In the genomic region with DNA sequence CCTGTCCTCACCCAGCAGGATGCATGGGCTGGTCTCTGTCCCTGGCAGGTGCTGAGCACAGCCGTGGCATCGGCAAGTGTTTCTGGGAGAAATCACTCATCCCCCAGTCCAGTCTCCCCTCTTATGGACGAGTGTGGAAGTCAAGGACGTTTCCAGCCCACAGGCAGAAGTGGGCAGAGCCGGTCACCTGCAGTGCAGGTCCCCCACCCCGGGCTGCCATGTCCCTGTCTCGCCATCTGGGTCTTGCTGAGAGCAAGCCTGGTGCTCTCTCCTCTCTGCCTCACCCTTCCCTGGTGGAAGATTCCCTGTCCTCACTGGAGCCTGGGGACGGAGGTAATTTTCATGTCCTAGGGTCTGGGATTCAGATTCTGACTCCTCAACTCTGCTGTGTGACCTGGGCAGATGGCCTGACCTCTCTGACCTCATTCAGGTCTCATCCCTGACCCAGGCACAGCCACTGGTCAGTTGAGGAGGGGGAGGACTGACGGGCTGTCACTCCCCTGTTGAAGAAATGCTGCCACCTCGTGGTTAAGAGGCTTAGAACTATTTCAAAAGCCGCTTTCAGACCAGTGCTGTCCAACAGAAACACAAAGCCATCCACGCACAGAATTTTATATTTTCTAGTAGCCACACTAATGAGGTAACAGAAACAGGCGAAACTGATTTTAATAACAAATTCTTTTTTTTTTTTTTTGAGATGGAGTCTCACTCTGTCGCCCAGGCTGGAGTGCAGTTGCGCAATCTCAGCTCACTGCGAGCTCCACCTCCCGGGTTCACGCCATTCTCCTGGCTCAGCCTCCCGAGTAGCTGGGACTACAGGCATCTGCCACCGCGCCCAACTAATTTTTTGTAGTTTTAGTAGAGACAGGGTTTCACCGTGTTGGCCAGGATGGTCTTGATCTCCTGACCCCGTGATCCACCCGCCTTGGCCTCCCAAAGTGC, we compare ENCODE assay signal across 1 cellular context.
TF ChIP-seq lines count a peak whose summit lies in the region.

No MANE protein-coding gene starts in this region.

TF ChIP-seq in K562, 482 proteins besides CTCF, POLR2A, EP300 and RAD21 (continued from another document and continues in another):
- TF ChIP-seq ZNF407 (IDR thresholded peaks at IDR 0.05; ENCODE audit: low read depth): no peak
- TF ChIP-seq, protein P1, sequence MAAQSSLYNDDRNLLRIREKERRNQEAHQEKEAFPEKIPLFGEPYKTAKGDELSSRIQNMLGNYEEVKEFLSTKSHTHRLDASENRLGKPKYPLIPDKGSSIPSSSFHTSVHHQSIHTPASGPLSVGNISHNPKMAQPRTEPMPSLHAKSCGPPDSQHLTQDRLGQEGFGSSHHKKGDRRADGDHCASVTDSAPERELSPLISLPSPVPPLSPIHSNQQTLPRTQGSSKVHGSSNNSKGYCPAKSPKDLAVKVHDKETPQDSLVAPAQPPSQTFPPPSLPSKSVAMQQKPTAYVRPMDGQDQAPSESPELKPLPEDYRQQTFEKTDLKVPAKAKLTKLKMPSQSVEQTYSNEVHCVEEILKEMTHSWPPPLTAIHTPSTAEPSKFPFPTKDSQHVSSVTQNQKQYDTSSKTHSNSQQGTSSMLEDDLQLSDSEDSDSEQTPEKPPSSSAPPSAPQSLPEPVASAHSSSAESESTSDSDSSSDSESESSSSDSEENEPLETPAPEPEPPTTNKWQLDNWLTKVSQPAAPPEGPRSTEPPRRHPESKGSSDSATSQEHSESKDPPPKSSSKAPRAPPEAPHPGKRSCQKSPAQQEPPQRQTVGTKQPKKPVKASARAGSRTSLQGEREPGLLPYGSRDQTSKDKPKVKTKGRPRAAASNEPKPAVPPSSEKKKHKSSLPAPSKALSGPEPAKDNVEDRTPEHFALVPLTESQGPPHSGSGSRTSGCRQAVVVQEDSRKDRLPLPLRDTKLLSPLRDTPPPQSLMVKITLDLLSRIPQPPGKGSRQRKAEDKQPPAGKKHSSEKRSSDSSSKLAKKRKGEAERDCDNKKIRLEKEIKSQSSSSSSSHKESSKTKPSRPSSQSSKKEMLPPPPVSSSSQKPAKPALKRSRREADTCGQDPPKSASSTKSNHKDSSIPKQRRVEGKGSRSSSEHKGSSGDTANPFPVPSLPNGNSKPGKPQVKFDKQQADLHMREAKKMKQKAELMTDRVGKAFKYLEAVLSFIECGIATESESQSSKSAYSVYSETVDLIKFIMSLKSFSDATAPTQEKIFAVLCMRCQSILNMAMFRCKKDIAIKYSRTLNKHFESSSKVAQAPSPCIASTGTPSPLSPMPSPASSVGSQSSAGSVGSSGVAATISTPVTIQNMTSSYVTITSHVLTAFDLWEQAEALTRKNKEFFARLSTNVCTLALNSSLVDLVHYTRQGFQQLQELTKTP (IDR thresholded peaks at IDR 0.05; ENCODE audit: low read depth in 1 of 2, partially characterized antibody in 2 of 2): peak in 1 of 2 experiments; percentile 32
- TF ChIP-seq NR2C2 (CRISPR knock-in tag; IDR thresholded peaks at IDR 0.05): no peak
- TF ChIP-seq NR2C2 (tag; IDR thresholded peaks at IDR 0.05): peak; percentile 34; the same call in 1 of the 2 replicates
- TF ChIP-seq NCOA6 (IDR thresholded peaks at IDR 0.05): no peak
- TF ChIP-seq TEAD2 (tag; IDR thresholded peaks at IDR 0.05): no peak
- TF ChIP-seq ZNF830 (CRISPR knock-in tag; IDR thresholded peaks at IDR 0.05): no peak
- no peak for TF ChIP-seq TCF3 (CRISPR knock-in tag; IDR thresholded peaks at IDR 0.05)
- peak; percentile 17 for TF ChIP-seq NEUROD1 (IDR thresholded peaks at IDR 0.05; ENCODE audit: borderline replicate concordance, low read depth, low read length, partially characterized antibody)
- TF ChIP-seq FOXM1 (IDR thresholded peaks at IDR 0.05; ENCODE audit: low read depth): peak; percentile 29; the same call in 1 of the 2 replicates
- TF ChIP-seq FOXM1 (CRISPR knock-in tag; IDR thresholded peaks at IDR 0.05; ENCODE audit: low read depth): no peak
- TF ChIP-seq HIVEP1 (CRISPR knock-in tag; IDR thresholded peaks at IDR 0.05): no peak
- no peak for TF ChIP-seq RBBP5 (IDR thresholded peaks at IDR 0.05; ENCODE audit: borderline replicate concordance, insufficient read depth, low read length, poor library complexity, severe bottlenecking)
- TF ChIP-seq TEAD1 (CRISPR knock-in tag; IDR thresholded peaks at IDR 0.05): 0 out of 4 replicates have a peak, but pooled peaks of 1 of the 2 experiments have one; percentile 27
- TF ChIP-seq ZHX1 (conservative IDR thresholded peaks at IDR 0.05; ENCODE audit: low read length): no peak
- peak in 1 of 2 experiments; percentile 66; a peak in 2 of 4 replicates for TF ChIP-seq ARNT (IDR thresholded peaks at IDR 0.05)
- TF ChIP-seq DEAF1 (CRISPR knock-in tag; IDR thresholded peaks at IDR 0.05): peak; percentile 81
- TF ChIP-seq ZNF133 (CRISPR knock-in tag; IDR thresholded peaks at IDR 0.05): no peak
- no peak for TF ChIP-seq ATF1 (CRISPR knock-in tag; IDR thresholded peaks at IDR 0.05)
- peak; percentile 34; the same call in 1 of the 2 replicates for TF ChIP-seq ATF1 (tag; IDR thresholded peaks at IDR 0.05)
- no peak for TF ChIP-seq HMGXB4 (CRISPR knock-in tag; IDR thresholded peaks at IDR 0.05)
- peak; percentile 32; the same call in 1 of the 2 replicates for TF ChIP-seq DPF2 (IDR thresholded peaks at IDR 0.05)
- 0 out of 2 replicates have a peak, but pooled peaks have one; percentile 24 for TF ChIP-seq NBN (IDR thresholded peaks at IDR 0.05; ENCODE audit: low read depth)
- TF ChIP-seq ZNF263 (CRISPR knock-in tag; IDR thresholded peaks at IDR 0.05; ENCODE audit: borderline replicate concordance): peak; percentile 84
- TF ChIP-seq CEBPB (tag; IDR thresholded peaks at IDR 0.05): peak; percentile 99
- no peak for TF ChIP-seq GTF2F1 (IDR thresholded peaks at IDR 0.05; ENCODE audit: low read depth, low read length)
- peak; percentile 19; the same call in 1 of the 2 replicates for TF ChIP-seq SOX6 (IDR thresholded peaks at IDR 0.05)
- no peak for TF ChIP-seq SMARCC2 (IDR thresholded peaks at IDR 0.05; ENCODE audit: low read depth)
- TF ChIP-seq SRSF3 (IDR thresholded peaks at IDR 0.05; ENCODE audit: insufficient read depth, low read length): no peak
- no peak for TF ChIP-seq ZNF444 (CRISPR knock-in tag; IDR thresholded peaks at IDR 0.05)
- no peak for TF ChIP-seq ARHGAP35 (IDR thresholded peaks at IDR 0.05; ENCODE audit: partially characterized antibody)
- TF ChIP-seq TRIM28 (IDR thresholded peaks at IDR 0.05): no peak
- TF ChIP-seq, protein P2, sequence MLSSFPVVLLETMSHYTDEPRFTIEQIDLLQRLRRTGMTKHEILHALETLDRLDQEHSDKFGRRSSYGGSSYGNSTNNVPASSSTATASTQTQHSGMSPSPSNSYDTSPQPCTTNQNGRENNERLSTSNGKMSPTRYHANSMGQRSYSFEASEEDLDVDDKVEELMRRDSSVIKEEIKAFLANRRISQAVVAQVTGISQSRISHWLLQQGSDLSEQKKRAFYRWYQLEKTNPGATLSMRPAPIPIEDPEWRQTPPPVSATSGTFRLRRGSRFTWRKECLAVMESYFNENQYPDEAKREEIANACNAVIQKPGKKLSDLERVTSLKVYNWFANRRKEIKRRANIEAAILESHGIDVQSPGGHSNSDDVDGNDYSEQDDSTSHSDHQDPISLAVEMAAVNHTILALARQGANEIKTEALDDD (IDR thresholded peaks at IDR 0.05): peak; percentile 31; the same call in 1 of the 2 replicates
- TF ChIP-seq JUND (IDR thresholded peaks at IDR 0.05; ENCODE audit: borderline replicate concordance, low read depth, low read length): peak; percentile 53; the same call in 1 of the 2 replicates
- no peak for TF ChIP-seq JUND (tag; IDR thresholded peaks at IDR 0.05; ENCODE audit: borderline replicate concordance, low read depth, low read length)
- TF ChIP-seq ELF1 (tag; IDR thresholded peaks at IDR 0.05): no peak
- TF ChIP-seq NFATC3 (IDR thresholded peaks at IDR 0.05): no peak
- TF ChIP-seq CREM (IDR thresholded peaks at IDR 0.05; ENCODE audit: low read depth): peak; percentile 46; the same call in 1 of the 2 replicates
- no peak for TF ChIP-seq ZNF436 (CRISPR knock-in tag; IDR thresholded peaks at IDR 0.05)
- peak; percentile 89 for TF ChIP-seq SMC3 (conservative IDR thresholded peaks at IDR 0.05; ENCODE audit: insufficient read depth, low read depth, low read length)
- TF ChIP-seq SREBF1 (IDR thresholded peaks at IDR 0.05; ENCODE audit: borderline replicate concordance, low read depth, low read length): no peak
